In the genomic region with DNA sequence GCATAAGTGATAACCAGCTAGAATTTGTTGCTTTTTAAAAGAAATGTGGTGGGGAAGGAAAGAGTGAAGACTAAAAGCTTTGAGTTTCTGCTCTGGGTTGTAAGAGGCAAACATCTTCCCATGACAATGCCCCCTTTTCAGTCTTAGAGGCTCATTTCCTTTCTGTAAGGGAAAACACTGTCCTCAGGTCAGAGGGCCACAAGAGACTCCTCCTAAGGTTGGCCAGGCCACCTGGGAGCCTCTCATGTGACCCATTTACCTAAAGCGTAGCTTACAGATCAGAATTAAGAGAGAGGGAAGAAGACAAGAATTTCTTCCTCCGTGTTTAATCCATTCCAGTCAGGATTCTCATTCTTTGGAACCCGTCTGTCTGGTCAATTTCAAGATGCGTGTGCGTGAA, we compare ENCODE assay signal across 16 cellular contexts.
A peak's percentile ranks its signal among the peaks of the same experiment; 100 is the strongest.
DNase-seq lines count a peak whose midpoint lies in the region; ATAC-seq and TF ChIP-seq lines count a peak whose summit lies in the region.
"Had no signal": no experiment of that assay in that cellular context is flagged by ENCODE, and none has a peak within 500 bp of the region (broad histone marks: within the 10 kb centered on the region; RNA-seq: fewer than 3 reads in every experiment).

No MANE protein-coding gene starts in this region.

- no peak overlapping the region for H2BK15ac ChIP-seq in neuronal stem cell (ENCODE audit: low read length)

- no peaks in the 10 kb centered on the region for H3K27me3 ChIP-seq in GM23338 (ENCODE audit: insufficient read depth)
- H3K27me3 ChIP-seq in ectodermal cell (ENCODE audit: control insufficient read depth, insufficient read depth, low read length, poor library complexity, severe bottlenecking), result no peaks in the 10 kb centered on the region
- H3K27me3 ChIP-seq in neuronal stem cell (ENCODE audit: control insufficient read depth in 3 of 3, insufficient read depth in 3 of 3, low read depth in 1 of 3, low read length in 3 of 3), result peaks cover 0 to 7% (median 0%) of the 10 kb centered on the region in 3 experiments

- H3K9me3 Mint-ChIP-seq in GM23338, result no peaks in the 10 kb centered on the region
- H3K9me3 Mint-ChIP-seq in CD14-positive monocyte, result peaks cover 0 to 1% (median 0%) of the 10 kb centered on the region in 7 donors
- H3K9me3 Mint-ChIP-seq: CD4-positive, alpha-beta T cell had no signal

- peak overlapping the region; percentile 53 for H2AFZ ChIP-seq in GM23338
- peak overlapping the region; percentile 72 for H2AFZ ChIP-seq in neuronal stem cell (ENCODE audit: low read length)
- H2AFZ ChIP-seq: GM23248 had no signal

- 0 out of 2 replicates have a peak, but pooled peaks cover 5% of the 10 kb centered on the region for H3K9me2 ChIP-seq in GM23338 (ENCODE audit: insufficient read depth)

- peaks cover 31% of the 10 kb centered on the region for H3K4me1 Mint-ChIP-seq in GM23338
- H3K4me1 Mint-ChIP-seq in CD14-positive monocyte, result no peaks in the 10 kb centered on the region

- no peaks in the 10 kb centered on the region for H3F3A ChIP-seq in GM23338 (replicated peaks; ENCODE audit: low read depth)

- H2BK12ac ChIP-seq in neuronal stem cell (ENCODE audit: low read length), result no peak overlapping the region

- H3K14ac ChIP-seq in neuronal stem cell (ENCODE audit: low read length), result no peak overlapping the region

- H3K4me2 ChIP-seq in GM23338 (peak overlapping the region; percentile 67), neuronal stem cell (ENCODE audit: insufficient read depth, low read length, poor library complexity, severe bottlenecking) (no peak overlapping the region)

- no peak overlapping the region for H3K4ac ChIP-seq in neuronal stem cell (ENCODE audit: low read length)

- no peak overlapping the region for H2AK5ac ChIP-seq in neuronal stem cell (ENCODE audit: low read depth, low read length)

- H4K20me1 ChIP-seq in GM23338 (replicated peaks; ENCODE audit: insufficient read depth), result no peaks in the 10 kb centered on the region

- no peaks in the 10 kb centered on the region for H3K9me3 ChIP-seq in ectodermal cell (ENCODE audit: control insufficient read depth, low read length)
- H3K9me3 ChIP-seq in neuronal stem cell (replicated peaks in 1 of 2; ENCODE audit: control insufficient read depth in 2 of 2, insufficient read depth in 1 of 2, low read depth in 1 of 2, low read length in 2 of 2), result no peaks in the 10 kb centered on the region
- H3K9me3 ChIP-seq: MG63 had no signal

- no peaks in the 10 kb centered on the region for H3K79me1 ChIP-seq in neuronal stem cell (ENCODE audit: low read depth, low read length)

- TF ChIP-seq CTCF in GM23338 (conservative IDR thresholded peaks at IDR 0.05; ENCODE audit: low read depth in 2 of 2) (no peak), CD14-positive monocyte (IDR thresholded peaks at IDR 0.05) (no peak)

- peak overlapping the region; percentile 77; the same call in 1 of the 2 replicates for H3K27ac Mint-ChIP-seq in GM23338
- H3K27ac Mint-ChIP-seq in CD14-positive monocyte, result no peak overlapping the region
- H3K27ac Mint-ChIP-seq: CD4-positive, alpha-beta T cell had no signal

- intact Hi-C loops in CD14-positive monocyte (cut with micrococcal nuclease), result no loop called here

- no peak overlapping the region for H3K18ac ChIP-seq in neuronal stem cell (ENCODE audit: low read length)

- H3K36me3 Mint-ChIP-seq in GM23338 (ENCODE audit: low read depth), result no peaks in the 10 kb centered on the region
- no peaks in the 10 kb centered on the region for H3K36me3 Mint-ChIP-seq in CD14-positive monocyte

- no peak overlapping the region for H4K91ac ChIP-seq in neuronal stem cell (ENCODE audit: low read depth, low read length, poor library complexity)

- H3K9ac ChIP-seq in neuronal stem cell (ENCODE audit: low read depth, low read length, poor library complexity), result no peak overlapping the region
- H3K9ac ChIP-seq: GM23248 had no signal

- H3K79me2 ChIP-seq in GM23338 (replicated peaks; ENCODE audit: insufficient read depth), result no peaks in the 10 kb centered on the region

- H3K27ac ChIP-seq in GM23338 (ENCODE audit: low read depth), result peak overlapping the region; percentile 86
- peak overlapping the region; percentile 79 for H3K27ac ChIP-seq in ectodermal cell (ENCODE audit: insufficient read depth, low read depth, low read length, poor library complexity, severe bottlenecking)
- H3K27ac ChIP-seq in neuronal stem cell (replicated peaks; ENCODE audit: low read length), result no peak overlapping the region
- H3K27ac ChIP-seq: GM23248 had no signal

- DNase-seq in GM23338 (ENCODE audit: low spot score) (peak; percentile 42), islet precursor cell (peak; percentile 71), neuronal stem cell (ENCODE audit: low spot score) (no peak), NCI-H1105 (lab: John Stamatoyannopoulos, UW) (no peak), GM19238 (ENCODE audit: insufficient read length, low spot score) (no peak), CD14-positive monocyte (ENCODE audit: low spot score) (no peak)
- DNase-seq: CD4-positive, alpha-beta T cell; DMS79; GM23248; MG63; NCI-H1105 treated with DMSO at 0.1 percent for 48 hours; NCI-H187; SHP77 had no signal

- peaks cover 8% of the 10 kb centered on the region for H3K27me3 Mint-ChIP-seq in GM23338 (ENCODE audit: insufficient read depth, low read depth, poor library complexity)
- H3K27me3 Mint-ChIP-seq in CD14-positive monocyte (ENCODE audit: low read depth in 3 of 3), result peaks cover 8 to 28% (median 19%) of the 10 kb centered on the region in 3 donors

- no peaks in the 10 kb centered on the region for H3K36me3 ChIP-seq in GM23338 (ENCODE audit: insufficient read depth)
- H3K36me3 ChIP-seq in ectodermal cell (ENCODE audit: control insufficient read depth, insufficient read depth, low read length), result no peaks in the 10 kb centered on the region
- no peaks in the 10 kb centered on the region for H3K36me3 ChIP-seq in neuronal stem cell (replicated peaks in 1 of 2; ENCODE audit: control insufficient read depth in 2 of 2, insufficient read depth in 2 of 2, low read length in 2 of 2)
- H3K36me3 ChIP-seq: MG63 had no signal

- no peak overlapping the region for H2BK5ac ChIP-seq in neuronal stem cell (ENCODE audit: low read length)

- peak overlapping the region; percentile 37 for H3K4me3 ChIP-seq in GM23338
- H3K4me3 ChIP-seq in ectodermal cell (ENCODE audit: insufficient read depth, low read depth, low read length), result no peak overlapping the region
- H3K4me3 ChIP-seq in neuronal stem cell (ENCODE audit: low read length in 2 of 2), result no peak overlapping the region
- H3K4me3 ChIP-seq: GM23248, MG63 had no signal

- WGBS in ectodermal cell, 2 experiments, result 71 to 72% methylated on average over 5 of the region's 5 CpGs
- no CpG with 5 or more reads among the region's 5 CpGs for WGBS in neuronal stem cell (ENCODE audit: extremely low coverage in 2 of 2, insufficient read length in 2 of 2, insufficient replicate concordance in 1 of 2), 2 donors

- peaks cover 23% of the 10 kb centered on the region for H3K4me1 ChIP-seq in GM23338 (ENCODE audit: insufficient read depth)
- H3K4me1 ChIP-seq in ectodermal cell (ENCODE audit: control insufficient read depth, insufficient read depth, low read length), result peaks cover 34% of the 10 kb centered on the region
- H3K4me1 ChIP-seq in neuronal stem cell (ENCODE audit: control insufficient read depth in 2 of 2, insufficient read depth in 1 of 2, low read depth in 1 of 2, low read length in 2 of 2), result peaks cover 12 to 13% of the 10 kb centered on the region in 2 donors

- H2BK120ac ChIP-seq in neuronal stem cell (ENCODE audit: low read depth, low read length), result no peak overlapping the region

- H4K8ac ChIP-seq in neuronal stem cell (ENCODE audit: low read depth, low read length), result no peak overlapping the region

- H3K4me3 Mint-ChIP-seq in GM23338, result peak overlapping the region; percentile 0; the same call in 1 of the 3 replicates
- no peak overlapping the region for H3K4me3 Mint-ChIP-seq in CD14-positive monocyte
- H3K4me3 Mint-ChIP-seq: CD4-positive, alpha-beta T cell had no signal

- ATAC-seq in GM23338, result peak; percentile 45
- ATAC-seq in GM19328 (IDR thresholded peaks at IDR 0.05; ENCODE audit: unreplicated experiment), result no peak
- ATAC-seq: HepG2 had no signal

- H3K23ac ChIP-seq in neuronal stem cell (ENCODE audit: low read depth, low read length, poor library complexity), result no peak overlapping the region

Comparison
In these comparisons a context has a peak if more than half of its experiments do, and no peak if none do; other contexts are left out.
1. DNase-seq: peak in GM23338 (single experiment) and islet precursor cell (single experiment); none in neuronal stem cell (single experiment), NCI-H1105 (single experiment), GM19238 (single experiment) and CD14-positive monocyte (single experiment).